ENCODE assay signal across 21 cellular contexts in genomic region chr3:70840106-70840870, GRCh38.
DNase-seq lines count a peak whose midpoint lies in the region; ATAC-seq and TF ChIP-seq lines count a peak whose summit lies in the region.
"Had no signal": no experiment of that assay in that cellular context is flagged by ENCODE, and none has a peak within 500 bp of the region (broad histone marks: within the 10 kb centered on the region; RNA-seq: fewer than 3 reads in every experiment).

No MANE protein-coding gene starts in this region.

- H3K79me2 ChIP-seq in KMS-11 (ENCODE audit: insufficient read depth, low read depth): no peaks in the 10 kb centered on the region

- peaks cover 0 to 5% of the 10 kb centered on the region in 2 donors for H3K4me1 Mint-ChIP-seq in natural killer cell treated with Interleukin-12 subunit alpha and Interleukin-12 subunit beta and Interleukin-15 and Interleukin-18, amount 100 ng/mL, for 72 hours (ENCODE audit: low read depth in 2 of 2)

- peak overlapping the region; percentile 5; the same call in 1 of the 2 replicates for H2AFZ ChIP-seq in KMS-11 (ENCODE audit: low read depth)

- ATAC-seq in left lung: peak; percentile 17
- ATAC-seq in natural killer cell treated with Interleukin-12 subunit alpha and Interleukin-12 subunit beta and Interleukin-15 and Interleukin-18, amount 100 ng/mL, for 72 hours: no peak
- ATAC-seq: naive thymus-derived CD8-positive, alpha-beta T cell had no signal

- no peak overlapping the region for H3K27ac Mint-ChIP-seq in natural killer cell treated with Interleukin-12 subunit alpha and Interleukin-12 subunit beta and Interleukin-15 and Interleukin-18, amount 100 ng/mL, for 72 hours

- H3K36me3 ChIP-seq in KMS-11 (ENCODE audit: insufficient read depth): no peaks in the 10 kb centered on the region
- no peaks in the 10 kb centered on the region for H3K36me3 ChIP-seq in left lung
- H3K36me3 ChIP-seq: BLaER1 treated with 17β-estradiol and CSF1 and Interleukin-3, amounts not matched to agents 10 nM and 100 nM; prostate gland had no signal

- H3K9ac ChIP-seq in KMS-11: no peak overlapping the region
- H3K9ac ChIP-seq: BLaER1 treated with 17β-estradiol and CSF1 and Interleukin-3, amounts not matched to agents 10 nM and 100 nM had no signal

- H4K20me1 ChIP-seq in KMS-11 (ENCODE audit: insufficient read depth): no peaks in the 10 kb centered on the region
- H4K20me1 ChIP-seq: BLaER1 treated with 17β-estradiol and CSF1 and Interleukin-3, amounts not matched to agents 10 nM and 100 nM had no signal

- H3K4me3 Mint-ChIP-seq in natural killer cell treated with Interleukin-12 subunit alpha and Interleukin-12 subunit beta and Interleukin-15 and Interleukin-18, amount 100 ng/mL, for 72 hours: no peak overlapping the region
- H3K4me3 Mint-ChIP-seq: activated T-cell treated with anti-CD3 and anti-CD28 coated beads, Interleukin-2, amount 50 U/mL, for 4 hours; naive thymus-derived CD8-positive, alpha-beta T cell had no signal

- CTCF ChIA-PET in HEK293T (lab: Yijun Ruan, JAX): no interaction called here

- H3K27me3 ChIP-seq in KMS-11 (ENCODE audit: insufficient read depth, low read depth) (no peaks in the 10 kb centered on the region), left lung (no peaks in the 10 kb centered on the region)
- H3K27me3 ChIP-seq: BLaER1 treated with 17β-estradiol and CSF1 and Interleukin-3, amounts not matched to agents 10 nM and 100 nM had no signal

- no peaks in the 10 kb centered on the region for H3K9me3 ChIP-seq in left lung
- H3K9me3 ChIP-seq: prostate gland had no signal

- in situ Hi-C loops in astrocyte of the spinal cord (cut with HindIII; ENCODE audit: low sequenced_read_pairs): no loop called here

- intact Hi-C loops in left lung (cut with DNase I): no loop called here

- H3K27ac ChIP-seq in KMS-11: peak overlapping the region; percentile 22; the same call in 1 of the 2 replicates
- H3K27ac ChIP-seq in left lung: no peak overlapping the region
- H3K27ac ChIP-seq: 22Rv1; BLaER1 treated with 17β-estradiol and CSF1 and Interleukin-3, amounts not matched to agents 10 nM and 100 nM; prostate gland had no signal

- H3K4me1 ChIP-seq in KMS-11 (ENCODE audit: low read depth, poor library complexity, severe bottlenecking): peaks cover 28% of the 10 kb centered on the region
- H3K4me1 ChIP-seq in left lung: no peaks in the 10 kb centered on the region
- H3K4me1 ChIP-seq: prostate gland had no signal

- H3K9me3 Mint-ChIP-seq in natural killer cell treated with Interleukin-12 subunit alpha and Interleukin-12 subunit beta and Interleukin-15 and Interleukin-18, amount 100 ng/mL, for 72 hours: no peaks in the 10 kb centered on the region
- H3K9me3 Mint-ChIP-seq: activated T-cell treated with anti-CD3 and anti-CD28 coated beads, Interleukin-2, amount 50 U/mL, for 4 hours had no signal

- POLR2A ChIA-PET in HEK293T (lab: Yijun Ruan, JAX): no interaction called here

- peak overlapping the region; percentile 37 for H3K4me2 ChIP-seq in KMS-11

- peaks cover 6 to 37% of the 10 kb centered on the region in 2 donors for H3K27me3 Mint-ChIP-seq in natural killer cell treated with Interleukin-12 subunit alpha and Interleukin-12 subunit beta and Interleukin-15 and Interleukin-18, amount 100 ng/mL, for 72 hours

- DNase-seq in NCI-H2107 treated with DMSO at 0.1 percent for 48 hours (lab: John Stamatoyannopoulos, UW; ENCODE audit: unreplicated experiment) (peak; percentile 0), NCI-H2107 (lab: John Stamatoyannopoulos, UW) (no peak), astrocyte of the spinal cord (ENCODE audit: low read depth, low spot score) (peak; percentile 41), left lung (no peak), HEK293T (ENCODE audit: extremely low spot score) (no peak), NCI-H1694 treated with DMSO at 0.1 percent for 48 hours (lab: John Stamatoyannopoulos, UW) (no peak)
- DNase-seq in natural killer cell treated with Interleukin-12 subunit alpha and Interleukin-12 subunit beta and Interleukin-15 and Interleukin-18, amount 100 ng/mL, for 72 hours (ENCODE audit: low spot score): no peak
- DNase-seq: activated CD4-positive, CD25-positive, alpha-beta regulatory T cell treated with anti-CD3 and anti-CD28 coated beads, Interleukin-2, amount 50 U/mL, for 72 hours; activated T-cell treated with anti-CD3 and anti-CD28 coated beads, Interleukin-2, amount 50 U/mL, for 4 hours; aorta; DMS79 treated with DMSO at 0.1 percent for 48 hours; H7; KG1; naive thymus-derived CD8-positive, alpha-beta T cell; NCI-H1436 treated with DMSO at 0.1 percent for 48 hours; NCI-H526 treated with DMSO at 0.1 percent for 48 hours; stimulated activated CD4-positive, alpha-beta T cell treated with anti-CD3 and anti-CD28 coated beads, Interleukin-15, amount 100 ng/mL, for 24 hours had no signal

- H3K4me3 ChIP-seq in KMS-11 (IDR thresholded peaks at IDR 0.05; ENCODE audit: insufficient read depth, low read depth, low read length): no peak overlapping the region
- H3K4me3 ChIP-seq in astrocyte of the spinal cord (ENCODE audit: low read depth, low read length): no peak overlapping the region
- no peak overlapping the region for H3K4me3 ChIP-seq in left lung
- H3K4me3 ChIP-seq: BLaER1 treated with 17β-estradiol and CSF1 and Interleukin-3, amounts not matched to agents 10 nM and 100 nM; prostate gland had no signal

- no peaks in the 10 kb centered on the region for H3K36me3 Mint-ChIP-seq in natural killer cell treated with Interleukin-12 subunit alpha and Interleukin-12 subunit beta and Interleukin-15 and Interleukin-18, amount 100 ng/mL, for 72 hours
- H3K36me3 Mint-ChIP-seq: naive thymus-derived CD8-positive, alpha-beta T cell had no signal

- TF ChIP-seq CTCF in KMS-11 (conservative IDR thresholded peaks at IDR 0.05; ENCODE audit: low read depth, low read length): no peak
- no peak for TF ChIP-seq CTCF in astrocyte of the spinal cord (IDR thresholded peaks at IDR 0.05; ENCODE audit: low read depth, low read length)
- no peak for TF ChIP-seq CTCF in left lung (IDR thresholded peaks at IDR 0.05)

TF ChIP-seq in HEK293T, 16 proteins besides CTCF, POLR2A, EP300 and RAD21:
- TF ChIP-seq SP1 (IDR thresholded peaks at IDR 0.05): no peak

Comparison
In these comparisons a context has a peak if more than half of its experiments do, and no peak if none do; other contexts are left out.
1. DNase-seq: peak in NCI-H2107 treated with DMSO at 0.1 percent for 48 hours (single experiment) and astrocyte of the spinal cord (single experiment); none in NCI-H2107 (single experiment), left lung (0 of 2), HEK293T (single experiment), NCI-H1694 treated with DMSO at 0.1 percent for 48 hours (single experiment) and natural killer cell treated with Interleukin-12 subunit alpha and Interleukin-12 subunit beta and Interleukin-15 and Interleukin-18, amount 100 ng/mL, for 72 hours (single experiment).